Comparison of ENCODE assay signal across 15 cellular contexts in the genomic region with DNA sequence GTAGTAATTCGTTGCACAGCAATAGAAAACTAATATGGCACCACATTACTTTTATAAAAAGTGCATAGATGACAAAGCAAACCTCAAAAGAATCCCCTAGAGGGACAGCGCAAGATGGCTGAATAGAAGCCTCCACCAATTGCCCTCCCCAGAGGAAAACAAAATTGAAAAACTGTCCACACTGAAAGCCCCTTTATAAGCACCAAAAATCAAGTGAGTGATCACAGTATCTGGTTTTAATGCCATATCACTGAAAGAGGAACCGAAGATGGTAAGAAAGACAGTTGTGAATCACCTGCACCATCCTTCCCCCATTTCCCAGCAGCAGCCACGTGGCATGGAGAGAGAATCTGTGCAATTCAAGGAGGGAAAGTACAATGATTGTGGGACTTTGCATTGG.
DNase-seq lines count a peak whose midpoint lies in the region; ATAC-seq, FAIRE-seq and TF ChIP-seq lines count a peak whose summit lies in the region.
"Had no signal": no experiment of that assay in that cellular context is flagged by ENCODE, and none has a peak within 500 bp of the region (broad histone marks: within the 10 kb centered on the region; RNA-seq: fewer than 3 reads in every experiment).

No MANE protein-coding gene starts in this region.

- H3K36me3 ChIP-seq in H7 (replicated peaks; ENCODE audit: control insufficient read depth, insufficient read depth, low read length) (no peaks in the 10 kb centered on the region), vagina (no peaks in the 10 kb centered on the region)
- H3K36me3 ChIP-seq: tibial nerve had no signal

- no peak overlapping the region for H3K27ac ChIP-seq in vagina
- H3K27ac ChIP-seq: tibial nerve had no signal

- no peak for TF ChIP-seq CTCF in vagina (IDR thresholded peaks at IDR 0.05)

- DNase-seq in GM18507 (ENCODE audit: extremely low spot score, insufficient read length, low read depth), result no peak
- no peak for DNase-seq in activated effector memory CD4-positive, alpha-beta T cell treated with Interleukin-2 at 50 U/mL for 16 hours
- no peak for DNase-seq in H7
- DNase-seq in vagina (ENCODE audit: extremely low spot score in 2 of 2), result no peak
- no peak for DNase-seq in NCI-H446 (lab: John Stamatoyannopoulos, UW)
- DNase-seq: DMS 273 treated with DMSO at 0.1 percent for 48 hours, NCI-H1417 had no signal

- H3K4me1 ChIP-seq in vagina, result no peaks in the 10 kb centered on the region
- H3K4me1 ChIP-seq: tibial nerve had no signal

- peak; percentile 36 for FAIRE-seq in GM18507 (lab: Jason Lieb, UNC)
- FAIRE-seq: islet of Langerhans, K562 had no signal

- H3K4me3 ChIP-seq in H7 (ENCODE audit: insufficient read depth, low read depth, low read length), result no peak overlapping the region
- H3K4me3 ChIP-seq in vagina, result no peak overlapping the region
- H3K4me3 ChIP-seq: K562, tibial nerve had no signal

- intact Hi-C loops in vagina (cut with DNase I), result no loop called here

- H3K9me3 ChIP-seq in vagina, result no peaks in the 10 kb centered on the region
- H3K9me3 ChIP-seq: tibial nerve had no signal

- no peak for TF ChIP-seq POLR2A in vagina (IDR thresholded peaks at IDR 0.05)

- H3K27me3 ChIP-seq in H7 (ENCODE audit: control insufficient read depth, insufficient read depth, low read length), result no peaks in the 10 kb centered on the region
- H3K27me3 ChIP-seq in vagina, result no peaks in the 10 kb centered on the region
- H3K27me3 ChIP-seq: tibial nerve had no signal

- ATAC-seq in GM21367 (IDR thresholded peaks at IDR 0.05; ENCODE audit: unreplicated experiment) (peak; percentile 78), HG02938 (IDR thresholded peaks at IDR 0.05; ENCODE audit: unreplicated experiment) (peak; percentile 81), HG03575 (IDR thresholded peaks at IDR 0.05; ENCODE audit: extremely low read depth, insufficient number of reproducible peaks, low FRiP score, unreplicated experiment) (peak; percentile 63)
- ATAC-seq: activated naive CD4-positive, alpha-beta T cell treated with anti-CD3 and anti-CD28 coated beads, Interleukin-2, amount 50 U/mL, for 72 hours; K562; WTC11 had no signal
